Comparison of ENCODE assay signal across 12 cellular contexts in genomic region chr17:80247561-80247960, GRCh38. TPM values are rescaled to one million over a fixed set of nuclear protein-coding genes. Genes with fewer than 3 reads are reported as not detected.
DNase-seq lines count a peak whose midpoint lies in the region; ATAC-seq and TF ChIP-seq lines count a peak whose summit lies in the region.
"Had no signal": no experiment of that assay in that cellular context is flagged by ENCODE, and none has a peak within 500 bp of the region (broad histone marks: within the 10 kb centered on the region; RNA-seq: fewer than 3 reads in every experiment).

No MANE protein-coding gene starts in this region.

- no peak overlapping the region for H3K27ac ChIP-seq in heart right ventricle
- H3K27ac ChIP-seq: BLaER1 treated with 17β-estradiol and CSF1 and Interleukin-3, amounts not matched to agents 10 nM and 100 nM; GM23248 had no signal

- WGBS in heart right ventricle, 2 donors, result 97% methylated on average over 17 of the region's 17 CpGs

- TF ChIP-seq CTCF in heart right ventricle (IDR thresholded peaks at IDR 0.05), result no peak
- TF ChIP-seq CTCF in mucosa of descending colon (IDR thresholded peaks at IDR 0.05), result no peak

- H3K27me3 ChIP-seq in heart right ventricle (no peaks in the 10 kb centered on the region), H7 (ENCODE audit: control insufficient read depth, insufficient read depth, low read length) (no peaks in the 10 kb centered on the region)
- H3K27me3 ChIP-seq: BLaER1 treated with 17β-estradiol and CSF1 and Interleukin-3, amounts not matched to agents 10 nM and 100 nM had no signal

- H3K9me3 ChIP-seq in heart right ventricle (no peaks in the 10 kb centered on the region), mucosa of descending colon (no peaks in the 10 kb centered on the region)
- H3K9me3 ChIP-seq: BLaER1 treated with 17β-estradiol and CSF1 and Interleukin-3, amounts not matched to agents 10 nM and 100 nM had no signal

- intact Hi-C loops in left ventricle myocardium superior (cut with micrococcal nuclease), result no loop called here
- intact Hi-C loops in heart right ventricle (cut with DNase I), result no loop called here
- intact Hi-C loops in mucosa of descending colon (cut with DNase I, micrococcal nuclease), result no loop called here

- DNase-seq in left ventricle myocardium superior, result peak; percentile 21
- no peak for DNase-seq in heart right ventricle
- peak; percentile 34 for DNase-seq in H7
- DNase-seq in mucosa of descending colon, result peak in 2 of 3 donors; percentile 3 to 40
- no peak for DNase-seq in NCI-H774 (lab: John Stamatoyannopoulos, UW)
- DNase-seq in activated CD4-positive, alpha-beta T cell treated with anti-CD3 and anti-CD28 coated beads, Interleukin-2, amount 50 U/mL, for 48 hours, result no peak
- DNase-seq: CD4-positive, CD25-positive, alpha-beta regulatory T cell; CD8-positive, alpha-beta memory T cell; COR-L47; GM23248; H9 had no signal

- no peak for ATAC-seq in left ventricle myocardium superior
- ATAC-seq in heart right ventricle, result no peak
- no peak for ATAC-seq in mucosa of descending colon

- H3K4me1 ChIP-seq in heart right ventricle (peaks cover 0 to 7% (median 0%) of the 10 kb centered on the region in 9 donors), mucosa of descending colon (ENCODE audit: low read depth) (no peaks in the 10 kb centered on the region)

- no peak overlapping the region for H3K4me3 ChIP-seq in heart right ventricle
- no peak overlapping the region for H3K4me3 ChIP-seq in H7 (ENCODE audit: insufficient read depth, low read depth, low read length)
- H3K4me3 ChIP-seq in mucosa of descending colon, result no peak overlapping the region
- H3K4me3 ChIP-seq: BLaER1 treated with 17β-estradiol and CSF1 and Interleukin-3, amounts not matched to agents 10 nM and 100 nM; GM23248 had no signal

- peaks cover 0 to 97% (median 7%) of the 10 kb centered on the region in 9 donors for H3K36me3 ChIP-seq in heart right ventricle
- peaks cover under 1% of the 10 kb centered on the region; the same call in 1 of the 2 replicates for H3K36me3 ChIP-seq in H7 (replicated peaks; ENCODE audit: control insufficient read depth, insufficient read depth, low read length)
- no peaks in the 10 kb centered on the region for H3K36me3 ChIP-seq in mucosa of descending colon (ENCODE audit: low read depth)

RNA-seq across cellular contexts. Expression of gene RNF213, which starts 13.1 kb away (rescaled TPM):
- total RNA-seq in left ventricle myocardium superior (25.7 TPM), heart right ventricle (10 to 100 TPM; 26.0 to 97.0 (median 31.7) TPM), mucosa of descending colon (100 to 1,000 TPM; 135 to 143 (median 136) TPM)
- 10 to 100 TPM; 13.1 to 58.7 TPM for polyA plus RNA-seq in heart right ventricle
- 29.4 and 48.8 TPM in 2 replicates for total RNA-seq in H7 (2014; rRNA removed; shearing (Covaris generic))

RNA-seq across cellular contexts. Expression of gene SLC26A11, which starts 27.3 kb away (rescaled TPM):
- total RNA-seq in left ventricle myocardium superior, result 10.6 TPM
- 1 to 10 TPM; 3.9 to 8.6 (median 5.1) TPM for total RNA-seq in heart right ventricle
- polyA plus RNA-seq in heart right ventricle, result 1 to 10 TPM; 3.0 to 5.6 TPM
- total RNA-seq in H7 (2014; rRNA removed; shearing (Covaris generic)), result 19.4 and 20.6 TPM in 2 replicates
- 10 to 100 TPM; 13.8 to 18.1 (median 14.0) TPM for total RNA-seq in mucosa of descending colon

RNA-seq across cellular contexts. Expression of gene SGSH, which starts 27.4 kb away (rescaled TPM):
- total RNA-seq in left ventricle myocardium superior (11.4 TPM), heart right ventricle (10 to 100 TPM in 9 of 10 donors, 1 to 10 TPM in 1; 7.3 to 18.0 (median 14.0) TPM), mucosa of descending colon (10 to 100 TPM; 39.7 to 44.8 (median 42.5) TPM)
- 10 to 100 TPM in 1 of 2 donors, 1 to 10 TPM in 1; 10.0 to 21.7 TPM for polyA plus RNA-seq in heart right ventricle
- 10.2 and 12.5 TPM in 2 replicates for total RNA-seq in H7 (2014; rRNA removed; shearing (Covaris generic))

Comparison
In these comparisons a context has a peak if more than half of its experiments do, and no peak if none do; other contexts are left out.
1. DNase-seq: peak in left ventricle myocardium superior (single experiment), H7 (single experiment) and mucosa of descending colon (2 of 3); none in heart right ventricle (0 of 2), NCI-H774 (single experiment) and activated CD4-positive, alpha-beta T cell treated with anti-CD3 and anti-CD28 coated beads, Interleukin-2, amount 50 U/mL, for 48 hours (0 of 2).